18 cellular contexts compared by ENCODE assay signal in genomic region chr6:137782166-137783039, GRCh38.
"Had no signal": no experiment of that assay in that cellular context is flagged by ENCODE, and none has a peak within 500 bp of the region (broad histone marks: within the 10 kb centered on the region; RNA-seq: fewer than 3 reads in every experiment).

No MANE protein-coding gene starts in this region.

- H3K27ac ChIP-seq: dorsolateral prefrontal cortex, heart right ventricle, ovary, spleen had no signal

- ATAC-seq: heart right ventricle; left lobe of liver; natural killer cell; right cardiac atrium; stimulated activated naive CD8-positive, alpha-beta T cell treated with anti-CD3 and anti-CD28 coated beads, Interleukin-15, amount 100 ng/mL, for 72 hours had no signal

- H3K36me3 ChIP-seq: heart right ventricle, ovary, spleen had no signal

- H3K27ac Mint-ChIP-seq: stimulated activated naive B cell treated with anti-CD40 and anti-IgM and Interleukin-4, amounts not matched to agents 10 μg/mL and 1 μg/mL and 100 μg/mL, for 72 hours; stimulated activated naive CD8-positive, alpha-beta T cell treated with anti-CD3 and anti-CD28 coated beads, Interleukin-15, amount 100 ng/mL, for 72 hours; type B pancreatic cell had no signal

- H3K27me3 Mint-ChIP-seq: stimulated activated naive B cell treated with anti-CD40 and anti-IgM and Interleukin-4, amounts not matched to agents 10 μg/mL and 1 μg/mL and 100 μg/mL, for 72 hours; stimulated activated naive CD8-positive, alpha-beta T cell treated with anti-CD3 and anti-CD28 coated beads, Interleukin-15, amount 100 ng/mL, for 72 hours; type B pancreatic cell had no signal

- H3K9me3 Mint-ChIP-seq: natural killer cell; neural crest cell; stimulated activated naive B cell treated with anti-CD40 and anti-IgM and Interleukin-4, amounts not matched to agents 10 μg/mL and 1 μg/mL and 100 μg/mL, for 72 hours; stimulated activated naive CD8-positive, alpha-beta T cell treated with anti-CD3 and anti-CD28 coated beads, Interleukin-15, amount 100 ng/mL, for 72 hours; type B pancreatic cell had no signal

- DNase-seq: cortex of kidney; dorsolateral prefrontal cortex; effector CD8-positive, alpha-beta T cell; heart right ventricle; islet precursor cell; mammary epithelial cell; natural killer cell; ovary; right cardiac atrium; spleen; stimulated activated CD4-positive, alpha-beta T cell treated with anti-CD3 and anti-CD28 coated beads, Interleukin-15, amount 100 ng/mL, for 24 hours; stimulated activated CD4-positive, alpha-beta T cell treated with anti-CD3 and anti-CD28 coated beads, Interleukin-1b, Interleukin-23, amount 100 ng/mL, for 48 hours; stimulated activated CD4-positive, alpha-beta T cell treated with anti-CD3 and anti-CD28 coated beads, Interleukin-4, amount 100 ng/mL, for 24 hours; stimulated activated naive B cell treated with anti-CD40 and anti-IgM and Interleukin-4, amounts not matched to agents 10 μg/mL and 1 μg/mL and 100 μg/mL, for 72 hours; stimulated activated naive CD8-positive, alpha-beta T cell treated with anti-CD3 and anti-CD28 coated beads, Interleukin-15, amount 100 ng/mL, for 72 hours had no signal

- H3K4me1 Mint-ChIP-seq: neural crest cell; stimulated activated naive CD8-positive, alpha-beta T cell treated with anti-CD3 and anti-CD28 coated beads, Interleukin-15, amount 100 ng/mL, for 72 hours had no signal

- H3K4me3 Mint-ChIP-seq: natural killer cell; neural crest cell; stimulated activated naive B cell treated with anti-CD40 and anti-IgM and Interleukin-4, amounts not matched to agents 10 μg/mL and 1 μg/mL and 100 μg/mL, for 72 hours; stimulated activated naive CD8-positive, alpha-beta T cell treated with anti-CD3 and anti-CD28 coated beads, Interleukin-15, amount 100 ng/mL, for 72 hours; type B pancreatic cell had no signal

- H3K4me1 ChIP-seq: spleen had no signal

- H3K4me3 ChIP-seq: dorsolateral prefrontal cortex, heart right ventricle, ovary, spleen had no signal

- H3K27me3 ChIP-seq: dorsolateral prefrontal cortex, heart right ventricle, ovary, spleen had no signal

- H3K36me3 Mint-ChIP-seq: natural killer cell had no signal

- H3K9me3 ChIP-seq: heart right ventricle, ovary, spleen had no signal
